ENCODE assay signal across 12 cellular contexts in genomic region chr19:55119053-55119452, GRCh38. TPM values are rescaled to one million over a fixed set of nuclear protein-coding genes. Genes with fewer than 3 reads are reported as not detected.
A peak's percentile ranks its signal among the peaks of the same experiment; 100 is the strongest.
DNase-seq lines count a peak whose midpoint lies in the region; ATAC-seq and TF ChIP-seq lines count a peak whose summit lies in the region.
"Had no signal": no experiment of that assay in that cellular context is flagged by ENCODE, and none has a peak within 500 bp of the region (broad histone marks: within the 10 kb centered on the region; RNA-seq: fewer than 3 reads in every experiment).

No MANE protein-coding gene starts in this region.

- H3K4me1 Mint-ChIP-seq in activated CD4-positive, alpha-beta T cell treated with anti-CD3 and anti-CD28 coated beads for 36 hours = peaks cover 24% of the 10 kb centered on the region
- peaks cover 23% of the 10 kb centered on the region for H3K4me1 Mint-ChIP-seq in endothelial cell (ENCODE audit: unreplicated experiment)

- peak in 1 of 2 donors; percentile 6 for TF ChIP-seq POLR2A in gastrocnemius medialis (IDR thresholded peaks at IDR 0.05)

- no peak for ATAC-seq in activated CD4-positive, alpha-beta T cell treated with anti-CD3 and anti-CD28 coated beads for 36 hours
- no peak for ATAC-seq in Panc1
- ATAC-seq in gastrocnemius medialis = no peak
- ATAC-seq in GM21528 (IDR thresholded peaks at IDR 0.05; ENCODE audit: low FRiP score, unreplicated experiment) = no peak
- ATAC-seq: A549 had no signal

- in situ Hi-C loops in Panc1 (cut with HindIII; ENCODE audit: low pct_unique_long_range_greater_than_20kb, low sequenced_read_pairs) = no loop called here
- in situ Hi-C loops in gastrocnemius medialis (cut with MboI; ENCODE audit: low sequenced_read_pairs in 4 of 4) = loop anchor here in 1 of 4 donors (25.0 kb wide), 1 partner anchor 1007 kb away; the partner anchor contains the start of genes NDUFA3, OSCAR, PRPF31 and TFPT

- POLR2A ChIA-PET in activated CD4-positive, alpha-beta T cell treated with anti-CD3 and anti-CD28 coated beads for 36 hours (lab: Charles Lee) = interaction anchor here (0.6 kb wide), 1 partner anchor 1242 kb away, joined by 3 read pairs; no protein-coding TSS in a partner anchor
- POLR2A ChIA-PET in Panc1 (lab: Charles Lee) = no interaction called here

- H3K9me3 Mint-ChIP-seq in activated CD4-positive, alpha-beta T cell treated with anti-CD3 and anti-CD28 coated beads for 36 hours (ENCODE audit: low read depth) = no peaks in the 10 kb centered on the region
- no peaks in the 10 kb centered on the region for H3K9me3 Mint-ChIP-seq in endothelial cell (ENCODE audit: unreplicated experiment)

- peak overlapping the region; percentile 92 for H3K4me3 Mint-ChIP-seq in activated CD4-positive, alpha-beta T cell treated with anti-CD3 and anti-CD28 coated beads for 36 hours
- H3K4me3 Mint-ChIP-seq in endothelial cell (ENCODE audit: unreplicated experiment) = peak overlapping the region; percentile 97

- peaks cover 5% of the 10 kb centered on the region for H3K27me3 Mint-ChIP-seq in activated CD4-positive, alpha-beta T cell treated with anti-CD3 and anti-CD28 coated beads for 36 hours
- peaks cover 26% of the 10 kb centered on the region for H3K27me3 Mint-ChIP-seq in endothelial cell (ENCODE audit: unreplicated experiment)

- intact Hi-C loops in activated CD4-positive, alpha-beta T cell treated with anti-CD3 and anti-CD28 coated beads for 36 hours (cut with DNase I, micrococcal nuclease) = loop anchor here in 1 of 2 experiments (5.0 to 10.0 kb wide), 3 partner anchors 523 to 1017 kb away; partner anchors contain the start of genes NDUFA3, OSCAR, ZNF580 and ZNF581
- intact Hi-C loops in Panc1 (cut with micrococcal nuclease; ENCODE audit: unreplicated experiment) = no loop called here
- intact Hi-C loops in gastrocnemius medialis (cut with DNase I; ENCODE audit: low total_unique reads) = loop anchor here (5.0 to 10.0 kb wide), 2 partner anchors 266 to 523 kb away; partner anchors contain the start of genes RPL28, TMEM238, ZNF580 and ZNF581

- no TSS peak for BruUV-seq in Panc1 (replicated peaks; lab: Mats Ljungman, UMichigan)

- peaks cover 9% of the 10 kb centered on the region for H3K36me3 Mint-ChIP-seq in activated CD4-positive, alpha-beta T cell treated with anti-CD3 and anti-CD28 coated beads for 36 hours (ENCODE audit: low read depth)
- H3K36me3 Mint-ChIP-seq in endothelial cell (ENCODE audit: low read depth, unreplicated experiment) = peaks cover 14% of the 10 kb centered on the region

- CTCF ChIA-PET in activated CD4-positive, alpha-beta T cell treated with anti-CD3 and anti-CD28 coated beads for 36 hours (lab: Charles Lee) = interaction anchor here (0.5 to 0.6 kb wide), 2 partner anchors 140 to 174 kb away, joined by 3 read pairs; no protein-coding TSS in a partner anchor
- CTCF ChIA-PET in Panc1 (lab: Charles Lee) = no interaction called here

- H3K4me3 ChIP-seq in Panc1 (ENCODE audit: low read depth in 2 of 2, low read length in 2 of 2) (no peak overlapping the region), gastrocnemius medialis (peak overlapping the region in 2 of 4 donors; percentile 80 to 85)

- H3K36me3 ChIP-seq in Panc1 (ENCODE audit: control insufficient read depth, insufficient read depth, low read length) (no peaks in the 10 kb centered on the region; the same call in 1 of the 2 replicates), gastrocnemius medialis (no peaks in the 10 kb centered on the region)

- H3K27me3 ChIP-seq in Panc1 (ENCODE audit: control insufficient read depth, insufficient read depth, low read length) (no peaks in the 10 kb centered on the region), gastrocnemius medialis (no peaks in the 10 kb centered on the region)
- H3K27me3 ChIP-seq: testis had no signal

- H3K9me3 ChIP-seq in Panc1 (ENCODE audit: control insufficient read depth, insufficient read depth, low read depth, low read length) (no peaks in the 10 kb centered on the region), gastrocnemius medialis (no peaks in the 10 kb centered on the region)
- H3K9me3 ChIP-seq: A549, testis had no signal

- TF ChIP-seq CTCF in Panc1 (IDR thresholded peaks at IDR 0.05) (no peak), endothelial cell (IDR thresholded peaks at IDR 0.05; ENCODE audit: unreplicated experiment) (no peak), gastrocnemius medialis (IDR thresholded peaks at IDR 0.05 in 4 of 5, conservative IDR thresholded peaks at IDR 0.05 in 1 of 5) (no peak)

- H3K4me1 ChIP-seq in Panc1 (ENCODE audit: control insufficient read depth, insufficient read depth, low read length) = peaks cover 23% of the 10 kb centered on the region
- H3K4me1 ChIP-seq in gastrocnemius medialis = peaks cover 28 to 32% of the 10 kb centered on the region in 2 donors

- peak overlapping the region; percentile 90; the same call in 1 of the 2 replicates for H3K27ac ChIP-seq in Panc1 (ENCODE audit: low read length)
- H3K27ac ChIP-seq in gastrocnemius medialis = peak overlapping the region; percentile 74 to 88 (median 86)

- H3K27ac Mint-ChIP-seq in activated CD4-positive, alpha-beta T cell treated with anti-CD3 and anti-CD28 coated beads for 36 hours = peak overlapping the region; percentile 72
- H3K27ac Mint-ChIP-seq in endothelial cell (ENCODE audit: unreplicated experiment) = peak overlapping the region; percentile 61

- peak; percentile 44 for DNase-seq in activated CD4-positive, alpha-beta T cell treated with anti-CD3 and anti-CD28 coated beads for 36 hours
- DNase-seq in activated CD4-positive, alpha-beta T cell treated with anti-CD3 and anti-CD28 coated beads, Interleukin-2, amount 50 U/mL, for 1 hour = no peak
- DNase-seq in Panc1 (ENCODE audit: low read depth, low spot score) (no peak), endothelial cell (ENCODE audit: low spot score) (no peak), gastrocnemius medialis (no peak), AG08396 (ENCODE audit: low spot score) (no peak)
- DNase-seq in activated CD4-positive, CD25-positive, alpha-beta regulatory T cell treated with anti-CD3 and anti-CD28 coated beads, Interleukin-2, amount 50 U/mL, for 72 hours = no peak
- DNase-seq: activated CD4-positive, alpha-beta T cell treated with anti-CD3 and anti-CD28 coated beads for 1 hour had no signal

RNA-seq across cellular contexts. Expression of gene PPP1R12C, which starts 1.6 kb away (rescaled TPM):
- 10 to 100 TPM; 66.1 to 69.8 TPM for total RNA-seq in activated CD4-positive, alpha-beta T cell treated with anti-CD3 and anti-CD28 coated beads for 36 hours
- total RNA-seq in Panc1 (2021; ENCODE audit: unreplicated experiment) (158 TPM), endothelial cell (ENCODE audit: unreplicated experiment) (136 TPM), gastrocnemius medialis (10 to 100 TPM; 22.6 to 28.2 (median 26.2) TPM)
- 141 TPM for polyA plus RNA-seq in Panc1 (2012; ENCODE audit: insufficient read length)

RNA-seq across cellular contexts. Expression of gene TNNT1, which starts 30.0 kb away (rescaled TPM):
- total RNA-seq in activated CD4-positive, alpha-beta T cell treated with anti-CD3 and anti-CD28 coated beads for 36 hours = under 1 TPM; 0.47 to 0.50 TPM
- total RNA-seq in Panc1 (2021; ENCODE audit: unreplicated experiment) = 116 TPM
- polyA plus RNA-seq in Panc1 (2012; ENCODE audit: insufficient read length) = 249 TPM
- 2.8 TPM for total RNA-seq in endothelial cell (ENCODE audit: unreplicated experiment)
- total RNA-seq in gastrocnemius medialis = 1,000 to 10,000 TPM; 2,342 to 9,166 (median 6,627) TPM

RNA-seq across cellular contexts. Expression of gene TNNI3, which starts 38.5 kb away (rescaled TPM):
- total RNA-seq in activated CD4-positive, alpha-beta T cell treated with anti-CD3 and anti-CD28 coated beads for 36 hours = under 1 TPM in 1 of 2 experiments, not detected in 1; 0.32 TPM
- total RNA-seq in Panc1 (2021; ENCODE audit: unreplicated experiment) (14.6 TPM), endothelial cell (ENCODE audit: unreplicated experiment) (not detected), gastrocnemius medialis (1 to 10 TPM; 1.6 to 6.2 (median 5.5) TPM)
- 36.9 TPM for polyA plus RNA-seq in Panc1 (2012; ENCODE audit: insufficient read length)

RNA-seq across cellular contexts. Expression of gene EPS8L1, which starts 43.4 kb away (rescaled TPM):
- total RNA-seq in activated CD4-positive, alpha-beta T cell treated with anti-CD3 and anti-CD28 coated beads for 36 hours = 1 to 10 TPM; 2.2 to 2.3 TPM
- 11.0 TPM for total RNA-seq in Panc1 (2021; ENCODE audit: unreplicated experiment)
- polyA plus RNA-seq in Panc1 (2012; ENCODE audit: insufficient read length) = 27.5 TPM
- total RNA-seq in endothelial cell (ENCODE audit: unreplicated experiment) = 24.6 TPM
- 1 to 10 TPM in 2 of 4 donors, under 1 TPM in 2; 0.25 to 2.4 (median 1.3) TPM for total RNA-seq in gastrocnemius medialis

RNA-seq across cellular contexts. Expression of gene DNAAF3, which starts 47.4 kb away (rescaled TPM):
- total RNA-seq in activated CD4-positive, alpha-beta T cell treated with anti-CD3 and anti-CD28 coated beads for 36 hours = under 1 TPM; 0.53 to 0.72 TPM
- total RNA-seq in Panc1 (2021; ENCODE audit: unreplicated experiment) (12.4 TPM), endothelial cell (ENCODE audit: unreplicated experiment) (2.2 TPM), gastrocnemius medialis (under 1 TPM in 1 of 4 donors, not detected in 3; 0.39 TPM)
- polyA plus RNA-seq in Panc1 (2012; ENCODE audit: insufficient read length) = 14.6 TPM
- total RNA-seq: frontal cortex had no signal

Comparison
In these comparisons a context has a peak if more than half of its experiments do, and no peak if none do; other contexts are left out.
1. RNA of gene TNNT1, which starts 30.0 kb away (total RNA-seq): 2,342 to 9,166 TPM in gastrocnemius medialis and 116 TPM in Panc1 (single experiment); 2.8 TPM in endothelial cell (single experiment) and 0.47 to 0.50 TPM in activated CD4-positive, alpha-beta T cell treated with anti-CD3 and anti-CD28 coated beads for 36 hours; every median in the first group is over 10 times any median in the second.